Comparison of ENCODE assay signal across 22 cellular contexts in genomic region chr10:119702482-119703041, GRCh38. TPM values are rescaled to one million over a fixed set of nuclear protein-coding genes. Genes with fewer than 3 reads are reported as not detected.
DNase-seq lines count a peak whose midpoint lies in the region; ATAC-seq and TF ChIP-seq lines count a peak whose summit lies in the region.
"Had no signal": no experiment of that assay in that cellular context is flagged by ENCODE, and none has a peak within 500 bp of the region (broad histone marks: within the 10 kb centered on the region; RNA-seq: fewer than 3 reads in every experiment).

No MANE protein-coding gene starts in this region.

- H3K9me3 Mint-ChIP-seq in activated naive CD4-positive, alpha-beta T cell treated with anti-CD3 and anti-CD28 coated beads for 36 hours, result peaks cover 34% of the 10 kb centered on the region
- H3K9me3 Mint-ChIP-seq in GM23338, result peaks cover 20% of the 10 kb centered on the region
- peaks cover 8% of the 10 kb centered on the region for H3K9me3 Mint-ChIP-seq in activated naive CD8-positive, alpha-beta T cell (ENCODE audit: low read depth)
- H3K9me3 Mint-ChIP-seq in stimulated activated naive CD8-positive, alpha-beta T cell treated with anti-CD3 and anti-CD28 coated beads, Interleukin-15, Interleukin-2, amounts not matched to agents 100 ng/mL and 50 ng/mL, for 24 hours, result peaks cover 31% of the 10 kb centered on the region

- peak overlapping the region; percentile 92 for H3K27ac Mint-ChIP-seq in activated naive CD4-positive, alpha-beta T cell treated with anti-CD3 and anti-CD28 coated beads for 36 hours
- no peak overlapping the region for H3K27ac Mint-ChIP-seq in GM23338
- H3K27ac Mint-ChIP-seq in activated naive CD8-positive, alpha-beta T cell, result peak overlapping the region; percentile 95
- H3K27ac Mint-ChIP-seq in stimulated activated naive CD8-positive, alpha-beta T cell treated with anti-CD3 and anti-CD28 coated beads, Interleukin-15, Interleukin-2, amounts not matched to agents 100 ng/mL and 50 ng/mL, for 24 hours, result peak overlapping the region; percentile 96
- H3K27ac Mint-ChIP-seq: CD8-positive, alpha-beta T cell had no signal

- H3K4me3 ChIP-seq in GM23338, result no peak overlapping the region
- H3K4me3 ChIP-seq: K562, ovary, thyroid gland had no signal

- H3K4me1 ChIP-seq in GM23338 (ENCODE audit: insufficient read depth), result peaks cover 9% of the 10 kb centered on the region
- H3K4me1 ChIP-seq: thyroid gland had no signal

- 0 out of 2 replicates have a peak overlapping the region, but pooled peaks have one; percentile 21 for H3K4me2 ChIP-seq in GM23338

- H3K27ac ChIP-seq in GM23338 (ENCODE audit: low read depth), result no peak overlapping the region
- H3K27ac ChIP-seq: ovary, thyroid gland, WERI-Rb-1 had no signal

- no peaks in the 10 kb centered on the region for H3K27me3 Mint-ChIP-seq in activated naive CD4-positive, alpha-beta T cell treated with anti-CD3 and anti-CD28 coated beads for 36 hours (ENCODE audit: low read depth)
- peaks cover 5% of the 10 kb centered on the region for H3K27me3 Mint-ChIP-seq in GM23338 (ENCODE audit: insufficient read depth, low read depth, poor library complexity)
- H3K27me3 Mint-ChIP-seq in activated naive CD8-positive, alpha-beta T cell, result peaks cover 1% of the 10 kb centered on the region
- no peaks in the 10 kb centered on the region for H3K27me3 Mint-ChIP-seq in stimulated activated naive CD8-positive, alpha-beta T cell treated with anti-CD3 and anti-CD28 coated beads, Interleukin-15, Interleukin-2, amounts not matched to agents 100 ng/mL and 50 ng/mL, for 24 hours

- no peak for ATAC-seq in GM23338
- ATAC-seq in GM21423 (IDR thresholded peaks at IDR 0.05; ENCODE audit: unreplicated experiment), result no peak
- ATAC-seq: CD8-positive, alpha-beta T cell; K562; naive thymus-derived CD4-positive, alpha-beta T cell; PC-3 had no signal

- H3K36me3 Mint-ChIP-seq in activated naive CD4-positive, alpha-beta T cell treated with anti-CD3 and anti-CD28 coated beads for 36 hours (ENCODE audit: low read depth), result peaks cover 23% of the 10 kb centered on the region
- peaks cover 10% of the 10 kb centered on the region for H3K36me3 Mint-ChIP-seq in GM23338 (ENCODE audit: low read depth)
- H3K36me3 Mint-ChIP-seq in activated naive CD8-positive, alpha-beta T cell, result peaks cover 21% of the 10 kb centered on the region
- H3K36me3 Mint-ChIP-seq in stimulated activated naive CD8-positive, alpha-beta T cell treated with anti-CD3 and anti-CD28 coated beads, Interleukin-15, Interleukin-2, amounts not matched to agents 100 ng/mL and 50 ng/mL, for 24 hours (ENCODE audit: low read depth), result peaks cover 36% of the 10 kb centered on the region
- H3K36me3 Mint-ChIP-seq: CD8-positive, alpha-beta T cell had no signal

- H4K20me1 ChIP-seq in GM23338 (replicated peaks; ENCODE audit: insufficient read depth), result no peaks in the 10 kb centered on the region

- H2AFZ ChIP-seq in GM23338, result peak overlapping the region; percentile 70

- no peak overlapping the region for H3K4me3 Mint-ChIP-seq in activated naive CD4-positive, alpha-beta T cell treated with anti-CD3 and anti-CD28 coated beads for 36 hours
- H3K4me3 Mint-ChIP-seq in GM23338, result no peak overlapping the region
- peak overlapping the region; percentile 66 for H3K4me3 Mint-ChIP-seq in activated naive CD8-positive, alpha-beta T cell
- peak overlapping the region; percentile 71 for H3K4me3 Mint-ChIP-seq in stimulated activated naive CD8-positive, alpha-beta T cell treated with anti-CD3 and anti-CD28 coated beads, Interleukin-15, Interleukin-2, amounts not matched to agents 100 ng/mL and 50 ng/mL, for 24 hours
- H3K4me3 Mint-ChIP-seq: CD8-positive, alpha-beta T cell; naive thymus-derived CD4-positive, alpha-beta T cell had no signal

- peaks cover 64% of the 10 kb centered on the region for H3K4me1 Mint-ChIP-seq in activated naive CD4-positive, alpha-beta T cell treated with anti-CD3 and anti-CD28 coated beads for 36 hours (ENCODE audit: low read depth)
- H3K4me1 Mint-ChIP-seq in GM23338, result peaks cover 17% of the 10 kb centered on the region
- peaks cover 57% of the 10 kb centered on the region for H3K4me1 Mint-ChIP-seq in activated naive CD8-positive, alpha-beta T cell (ENCODE audit: low read depth)
- peaks cover 75% of the 10 kb centered on the region for H3K4me1 Mint-ChIP-seq in stimulated activated naive CD8-positive, alpha-beta T cell treated with anti-CD3 and anti-CD28 coated beads, Interleukin-15, Interleukin-2, amounts not matched to agents 100 ng/mL and 50 ng/mL, for 24 hours (ENCODE audit: low read depth)

- CTCF ChIA-PET in activated naive CD4-positive, alpha-beta T cell treated with anti-CD3 and anti-CD28 coated beads for 36 hours (lab: Charles Lee), result interaction anchor here (0.7 to 2.1 kb wide), 6 partner anchors 8 to 48 kb away, joined by 3 to 9 read pairs (median 3); partner anchors contain the start of gene INPP5F

- H3K27me3 ChIP-seq in GM23338 (ENCODE audit: insufficient read depth), result no peaks in the 10 kb centered on the region
- H3K27me3 ChIP-seq: ovary, thyroid gland had no signal

- H3K79me2 ChIP-seq in GM23338 (replicated peaks; ENCODE audit: insufficient read depth), result no peaks in the 10 kb centered on the region

- no peaks in the 10 kb centered on the region; the same call in 1 of the 2 replicates for H3K36me3 ChIP-seq in GM23338 (ENCODE audit: insufficient read depth)
- H3K36me3 ChIP-seq: ovary, thyroid gland, WERI-Rb-1 had no signal

- no peaks in the 10 kb centered on the region for H3F3A ChIP-seq in GM23338 (replicated peaks; ENCODE audit: low read depth)

- 0 out of 2 replicates have a peak, but pooled peaks cover 7% of the 10 kb centered on the region for H3K9me2 ChIP-seq in GM23338 (ENCODE audit: insufficient read depth)

- DNase-seq in activated naive CD4-positive, alpha-beta T cell treated with anti-CD3 and anti-CD28 coated beads for 36 hours, result no peak
- no peak for DNase-seq in activated naive CD4-positive, alpha-beta T cell treated with anti-CD3 and anti-CD28 coated beads, Interleukin-2, amount 50 U/mL, for 16 hours
- DNase-seq in GM23338 (ENCODE audit: low spot score), result no peak
- DNase-seq in stimulated activated CD4-positive, alpha-beta T cell treated with anti-CD3 and anti-CD28 coated beads, Interleukin-4, amount 100 ng/mL, for 24 hours, result no peak
- DNase-seq: activated effector memory CD4-positive, alpha-beta T cell treated with Interleukin-2 at 50 U/mL for 16 hours; CD8-positive, alpha-beta T cell; effector memory CD4-positive, alpha-beta T cell; naive thymus-derived CD4-positive, alpha-beta T cell; NCI-H1436; NCI-H446 treated with DMSO at 0.1 percent for 48 hours; ovary; retina; Right ventricle myocardium superior; stimulated activated naive CD4-positive, alpha-beta T cell treated with Interleukin-2 at 50 U/mL for 16 hours; T-helper 9 cell; thyroid gland; WERI-Rb-1 had no signal

- intact Hi-C loops in activated naive CD4-positive, alpha-beta T cell treated with anti-CD3 and anti-CD28 coated beads for 36 hours (cut with micrococcal nuclease), result loop anchor here (1.0 to 10.0 kb wide), 5 partner anchors 33 to 1358 kb away; partner anchors contain the start of genes FAM204A and GRK5

- TF ChIP-seq CTCF in GM23338 (conservative IDR thresholded peaks at IDR 0.05; ENCODE audit: low read depth in 2 of 2), result no peak

TF ChIP-seq in GM23338, 12 proteins besides CTCF, POLR2A, EP300 and RAD21 (continues in another document):
- TF ChIP-seq EZH2phosphoT487 (IDR thresholded peaks at IDR 0.05; ENCODE audit: unreplicated experiment), result no peak
- no peak for TF ChIP-seq REST (IDR thresholded peaks at IDR 0.05; ENCODE audit: unreplicated experiment)

RNA-seq across cellular contexts. Expression of gene INPP5F, which starts 23.3 kb away (rescaled TPM):
- 10 to 100 TPM; 10.5 to 10.9 TPM for total RNA-seq in activated naive CD4-positive, alpha-beta T cell treated with anti-CD3 and anti-CD28 coated beads for 36 hours
- 80.3 and 86.0 TPM in 2 replicates for total RNA-seq in GM23338 (2014; rRNA removed; shearing (Covaris generic))
- 36.2 and 41.4 TPM in 2 replicates for polyA plus RNA-seq in GM23338 (2016; fragmentation: Nextera tagmentation; extraction: Ambion mirVana)

RNA-seq across cellular contexts. Expression of gene BAG3, which starts 51.4 kb away (rescaled TPM):
- 10 to 100 TPM; 20.9 to 24.3 TPM for total RNA-seq in activated naive CD4-positive, alpha-beta T cell treated with anti-CD3 and anti-CD28 coated beads for 36 hours
- 8.2 TPM in 2 replicates for total RNA-seq in GM23338 (2014; rRNA removed; shearing (Covaris generic))
- polyA plus RNA-seq in GM23338 (2016; fragmentation: Nextera tagmentation; extraction: Ambion mirVana), result 8.4 and 8.6 TPM in 2 replicates

Comparison
In these comparisons a context has a peak if more than half of its experiments do, and no peak if none do; other contexts are left out.
1. H3K4me3 Mint-ChIP-seq: peak in activated naive CD8-positive, alpha-beta T cell (single experiment) and stimulated activated naive CD8-positive, alpha-beta T cell treated with anti-CD3 and anti-CD28 coated beads, Interleukin-15, Interleukin-2, amounts not matched to agents 100 ng/mL and 50 ng/mL, for 24 hours (single experiment); none in activated naive CD4-positive, alpha-beta T cell treated with anti-CD3 and anti-CD28 coated beads for 36 hours (single experiment) and GM23338 (single experiment).